Comparison of ENCODE assay signal across 10 cellular contexts in the genomic region with DNA sequence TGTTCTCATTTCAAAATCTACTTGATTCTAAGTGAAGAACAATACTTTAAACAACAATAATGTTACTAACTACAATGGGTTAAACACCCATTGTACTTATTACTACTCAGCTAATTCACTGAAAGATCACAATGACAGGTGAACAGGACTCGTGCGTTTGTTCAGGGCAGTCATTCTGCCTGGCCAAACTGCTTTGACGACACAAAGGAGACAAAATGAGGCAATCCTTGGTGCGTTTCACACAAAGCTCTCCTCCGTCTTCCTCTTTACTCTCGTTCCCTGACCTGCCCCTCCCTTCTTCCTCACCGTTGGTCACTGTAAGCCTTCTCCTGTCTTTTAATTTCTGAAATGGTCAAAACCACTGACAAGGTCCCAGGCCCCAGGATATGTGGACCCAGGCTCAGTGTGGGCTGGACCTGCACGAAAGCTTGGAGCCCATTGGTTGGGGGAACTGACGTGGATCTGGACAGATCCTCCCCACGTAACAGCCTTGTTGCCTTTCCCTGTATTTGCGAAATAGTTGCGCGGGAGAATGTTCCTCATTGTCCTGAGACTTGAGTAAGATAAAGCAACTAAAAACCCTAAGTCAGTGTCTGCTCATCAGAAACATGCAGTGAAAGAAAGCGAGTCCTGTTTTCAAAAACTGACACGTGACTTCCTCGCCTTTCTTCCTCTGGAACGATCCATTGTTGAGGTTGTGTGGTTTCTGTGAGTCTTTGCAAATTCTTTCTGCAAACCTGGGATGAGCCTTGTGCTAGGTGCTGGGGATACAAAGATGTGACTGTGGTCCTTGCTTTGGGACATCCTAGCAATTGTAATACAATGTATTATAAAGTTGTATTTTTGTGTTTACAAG.
A peak's percentile ranks its signal among the peaks of the same experiment; 100 is the strongest.
DNase-seq lines count a peak whose midpoint lies in the region; ATAC-seq and TF ChIP-seq lines count a peak whose summit lies in the region.
"Had no signal": no experiment of that assay in that cellular context is flagged by ENCODE, and none has a peak within 500 bp of the region (broad histone marks: within the 10 kb centered on the region; RNA-seq: fewer than 3 reads in every experiment).

No MANE protein-coding gene starts in this region.

- peaks cover 4% of the 10 kb centered on the region for H3K27me3 Mint-ChIP-seq in WTC11 (ENCODE audit: low read depth)
- H3K27me3 Mint-ChIP-seq in progenitor cell of endocrine pancreas, result peaks cover 41% of the 10 kb centered on the region
- H3K27me3 Mint-ChIP-seq in immature natural killer cell (ENCODE audit: low read depth in 3 of 3), result peaks cover 2 to 17% (median 2%) of the 10 kb centered on the region in 3 donors

- H3K9me3 Mint-ChIP-seq in WTC11 (peaks cover 6% of the 10 kb centered on the region; the same call in 1 of the 2 replicates), progenitor cell of endocrine pancreas (ENCODE audit: low read depth) (peaks cover 3% of the 10 kb centered on the region), immature natural killer cell (no peaks in the 10 kb centered on the region)

- H3K36me3 Mint-ChIP-seq in WTC11 (no peaks in the 10 kb centered on the region), progenitor cell of endocrine pancreas (ENCODE audit: insufficient read depth) (no peaks in the 10 kb centered on the region), immature natural killer cell (no peaks in the 10 kb centered on the region)

- ATAC-seq in WTC11 (peak; percentile 71), left ventricle myocardium superior (peak; percentile 80), HG03025 (IDR thresholded peaks at IDR 0.05; ENCODE audit: low FRiP score, unreplicated experiment) (no peak), esophagus mucosa (no peak)

- CTCF ChIA-PET in WTC11 (lab: Charles Lee), result interaction anchor here (0.9 to 1.3 kb wide), 2 partner anchors 14 to 98 kb away, joined by 3 to 6 read pairs; no protein-coding TSS in a partner anchor

- TF ChIP-seq CTCF in WTC11 (IDR thresholded peaks at IDR 0.05) (no peak), progenitor cell of endocrine pancreas (IDR thresholded peaks at IDR 0.05; ENCODE audit: unreplicated experiment) (no peak)

- H3K4me1 Mint-ChIP-seq in WTC11, result peaks cover 32% of the 10 kb centered on the region
- peaks cover 6% of the 10 kb centered on the region for H3K4me1 Mint-ChIP-seq in progenitor cell of endocrine pancreas (ENCODE audit: low read depth)
- peaks cover 8 to 17% of the 10 kb centered on the region in 2 donors for H3K4me1 Mint-ChIP-seq in immature natural killer cell

- POLR2A ChIA-PET in WTC11 (lab: Charles Lee), result interaction anchor here (1.6 kb wide), 1 partner anchor 44 kb away, joined by 5 read pairs; no protein-coding TSS in a partner anchor

- no peak overlapping the region for H3K4me3 Mint-ChIP-seq in WTC11
- peak overlapping the region; percentile 55 for H3K4me3 Mint-ChIP-seq in progenitor cell of endocrine pancreas (ENCODE audit: low read depth)
- peak overlapping the region in 2 of 5 donors; percentile 7 to 57 for H3K4me3 Mint-ChIP-seq in immature natural killer cell

- no peak overlapping the region; the same call in 1 of the 2 replicates for H3K27ac Mint-ChIP-seq in WTC11
- H3K27ac Mint-ChIP-seq in progenitor cell of endocrine pancreas, result peak overlapping the region; percentile 68
- peak overlapping the region in 1 of 6 donors; percentile 7 for H3K27ac Mint-ChIP-seq in immature natural killer cell

- intact Hi-C loops in left ventricle myocardium superior (cut with micrococcal nuclease), result no loop called here

- DNase-seq in ELF-1 (ENCODE audit: low read depth, low spot score) (peak; percentile 39), WTC11 (ENCODE audit: low spot score) (no peak), left ventricle myocardium superior (peak; percentile 41), progenitor cell of endocrine pancreas (ENCODE audit: low spot score, unreplicated experiment) (no peak), immature natural killer cell (no peak), NCI-H2081 (lab: John Stamatoyannopoulos, UW) (no peak)
- DNase-seq: DMS153, NCI-H510A treated with DMSO at 0.1 percent for 48 hours had no signal

TF ChIP-seq in WTC11, 78 proteins besides CTCF, POLR2A, EP300 and RAD21:
- TF ChIP-seq, protein P1, sequence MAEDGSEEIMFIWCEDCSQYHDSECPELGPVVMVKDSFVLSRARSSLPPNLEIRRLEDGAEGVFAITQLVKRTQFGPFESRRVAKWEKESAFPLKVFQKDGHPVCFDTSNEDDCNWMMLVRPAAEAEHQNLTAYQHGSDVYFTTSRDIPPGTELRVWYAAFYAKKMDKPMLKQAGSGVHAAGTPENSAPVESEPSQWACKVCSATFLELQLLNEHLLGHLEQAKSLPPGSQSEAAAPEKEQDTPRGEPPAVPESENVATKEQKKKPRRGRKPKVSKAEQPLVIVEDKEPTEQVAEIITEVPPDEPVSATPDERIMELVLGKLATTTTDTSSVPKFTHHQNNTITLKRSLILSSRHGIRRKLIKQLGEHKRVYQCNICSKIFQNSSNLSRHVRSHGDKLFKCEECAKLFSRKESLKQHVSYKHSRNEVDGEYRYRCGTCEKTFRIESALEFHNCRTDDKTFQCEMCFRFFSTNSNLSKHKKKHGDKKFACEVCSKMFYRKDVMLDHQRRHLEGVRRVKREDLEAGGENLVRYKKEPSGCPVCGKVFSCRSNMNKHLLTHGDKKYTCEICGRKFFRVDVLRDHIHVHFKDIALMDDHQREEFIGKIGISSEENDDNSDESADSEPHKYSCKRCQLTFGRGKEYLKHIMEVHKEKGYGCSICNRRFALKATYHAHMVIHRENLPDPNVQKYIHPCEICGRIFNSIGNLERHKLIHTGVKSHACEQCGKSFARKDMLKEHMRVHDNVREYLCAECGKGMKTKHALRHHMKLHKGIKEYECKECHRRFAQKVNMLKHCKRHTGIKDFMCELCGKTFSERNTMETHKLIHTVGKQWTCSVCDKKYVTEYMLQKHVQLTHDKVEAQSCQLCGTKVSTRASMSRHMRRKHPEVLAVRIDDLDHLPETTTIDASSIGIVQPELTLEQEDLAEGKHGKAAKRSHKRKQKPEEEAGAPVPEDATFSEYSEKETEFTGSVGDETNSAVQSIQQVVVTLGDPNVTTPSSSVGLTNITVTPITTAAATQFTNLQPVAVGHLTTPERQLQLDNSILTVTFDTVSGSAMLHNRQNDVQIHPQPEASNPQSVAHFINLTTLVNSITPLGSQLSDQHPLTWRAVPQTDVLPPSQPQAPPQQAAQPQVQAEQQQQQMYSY (CRISPR knock-in tag; IDR thresholded peaks at IDR 0.05), result no peak
- TF ChIP-seq, protein P2, sequence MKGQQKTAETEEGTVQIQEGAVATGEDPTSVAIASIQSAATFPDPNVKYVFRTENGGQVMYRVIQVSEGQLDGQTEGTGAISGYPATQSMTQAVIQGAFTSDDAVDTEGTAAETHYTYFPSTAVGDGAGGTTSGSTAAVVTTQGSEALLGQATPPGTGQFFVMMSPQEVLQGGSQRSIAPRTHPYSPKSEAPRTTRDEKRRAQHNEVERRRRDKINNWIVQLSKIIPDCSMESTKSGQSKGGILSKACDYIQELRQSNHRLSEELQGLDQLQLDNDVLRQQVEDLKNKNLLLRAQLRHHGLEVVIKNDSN (CRISPR knock-in tag; IDR thresholded peaks at IDR 0.05), result peak; percentile 59; the same call in 1 of the 2 replicates
- TF ChIP-seq, protein P3, sequence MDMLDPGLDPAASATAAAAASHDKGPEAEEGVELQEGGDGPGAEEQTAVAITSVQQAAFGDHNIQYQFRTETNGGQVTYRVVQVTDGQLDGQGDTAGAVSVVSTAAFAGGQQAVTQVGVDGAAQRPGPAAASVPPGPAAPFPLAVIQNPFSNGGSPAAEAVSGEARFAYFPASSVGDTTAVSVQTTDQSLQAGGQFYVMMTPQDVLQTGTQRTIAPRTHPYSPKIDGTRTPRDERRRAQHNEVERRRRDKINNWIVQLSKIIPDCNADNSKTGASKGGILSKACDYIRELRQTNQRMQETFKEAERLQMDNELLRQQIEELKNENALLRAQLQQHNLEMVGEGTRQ (CRISPR knock-in tag; IDR thresholded peaks at IDR 0.05), result peak; percentile 57

Comparison
In these comparisons a context has a peak if more than half of its experiments do, and no peak if none do; other contexts are left out.
1. DNase-seq: peak in ELF-1 (single experiment) and left ventricle myocardium superior (single experiment); none in WTC11 (single experiment), progenitor cell of endocrine pancreas (single experiment), immature natural killer cell (0 of 3) and NCI-H2081 (0 of 2).
2. ATAC-seq: peak in WTC11 (single experiment) and left ventricle myocardium superior (single experiment); none in HG03025 (single experiment) and esophagus mucosa (single experiment).